1 cellular context compared by ENCODE assay signal in the genomic region with DNA sequence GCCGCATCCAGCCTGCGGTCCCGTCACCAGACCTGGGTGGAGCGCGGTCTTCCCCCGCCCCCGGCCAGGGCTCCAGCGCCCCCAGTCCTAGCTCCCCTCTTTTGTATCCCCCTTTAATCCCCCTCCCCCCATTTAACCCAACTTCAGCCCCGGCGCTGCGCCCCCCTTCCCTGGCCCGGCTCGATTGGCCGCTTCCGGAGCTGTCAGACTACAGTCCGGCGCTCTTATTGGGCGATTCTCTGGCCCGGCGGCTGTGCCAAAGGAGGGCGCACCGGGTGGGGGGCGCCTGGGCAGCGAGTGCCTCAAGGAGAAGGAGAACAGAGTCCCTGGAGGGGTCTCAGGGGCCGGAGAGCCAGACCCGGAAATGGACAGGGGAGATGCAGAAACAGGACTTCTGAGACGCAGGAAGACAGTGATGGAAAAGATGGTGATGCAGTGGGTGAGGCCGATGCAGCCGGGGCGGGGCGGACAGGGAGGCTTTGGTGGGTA.
TF ChIP-seq lines count a peak whose summit lies in the region.

No MANE protein-coding gene starts in this region.

TF ChIP-seq in IMR-90, 13 proteins besides CTCF, POLR2A, EP300 and RAD21 (continued from another document):
- TF ChIP-seq, protein P1, sequence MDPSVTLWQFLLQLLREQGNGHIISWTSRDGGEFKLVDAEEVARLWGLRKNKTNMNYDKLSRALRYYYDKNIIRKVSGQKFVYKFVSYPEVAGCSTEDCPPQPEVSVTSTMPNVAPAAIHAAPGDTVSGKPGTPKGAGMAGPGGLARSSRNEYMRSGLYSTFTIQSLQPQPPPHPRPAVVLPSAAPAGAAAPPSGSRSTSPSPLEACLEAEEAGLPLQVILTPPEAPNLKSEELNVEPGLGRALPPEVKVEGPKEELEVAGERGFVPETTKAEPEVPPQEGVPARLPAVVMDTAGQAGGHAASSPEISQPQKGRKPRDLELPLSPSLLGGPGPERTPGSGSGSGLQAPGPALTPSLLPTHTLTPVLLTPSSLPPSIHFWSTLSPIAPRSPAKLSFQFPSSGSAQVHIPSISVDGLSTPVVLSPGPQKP (IDR thresholded peaks at IDR 0.05; ENCODE audit: borderline replicate concordance, low read depth, low read length): no peak
